ENCODE assay signal across 27 cellular contexts in genomic region chr14:90424075-90424474, GRCh38.
"Had no signal": no experiment of that assay in that cellular context is flagged by ENCODE, and none has a peak within 500 bp of the region (broad histone marks: within the 10 kb centered on the region; RNA-seq: fewer than 3 reads in every experiment).

No MANE protein-coding gene starts in this region.

- ATAC-seq: gastrocnemius medialis; left cardiac atrium; left lung; naive thymus-derived CD4-positive, alpha-beta T cell; sciatic nerve; stimulated activated naive CD8-positive, alpha-beta T cell treated with anti-CD3 and anti-CD28 coated beads, Interleukin-15, amount 100 ng/mL, for 72 hours had no signal

- H3K4me3 Mint-ChIP-seq: naive thymus-derived CD4-positive, alpha-beta T cell; nephron; neural progenitor cell; stimulated activated naive CD8-positive, alpha-beta T cell treated with anti-CD3 and anti-CD28 coated beads, Interleukin-15, amount 100 ng/mL, for 72 hours had no signal

- H3K36me3 ChIP-seq: gastrocnemius medialis, left lung, neural progenitor cell, prostate gland, right atrium auricular region, suprapubic skin, transverse colon, vagina had no signal

- H3K9me3 Mint-ChIP-seq: nephron; stimulated activated naive CD8-positive, alpha-beta T cell treated with anti-CD3 and anti-CD28 coated beads, Interleukin-15, amount 100 ng/mL, for 72 hours had no signal

- H2AFZ ChIP-seq: hepatocyte had no signal

- H3K9me3 ChIP-seq: gastrocnemius medialis, left lung, prostate gland, right atrium auricular region, suprapubic skin, transverse colon, vagina had no signal

- H3K4me3 ChIP-seq: dorsolateral prefrontal cortex, gastrocnemius medialis, hepatocyte, left lung, neural progenitor cell, prostate gland, right atrium auricular region, smooth muscle cell, suprapubic skin, transverse colon, vagina had no signal

- H3K4me1 Mint-ChIP-seq: naive thymus-derived CD4-positive, alpha-beta T cell; stimulated activated naive CD8-positive, alpha-beta T cell treated with anti-CD3 and anti-CD28 coated beads, Interleukin-15, amount 100 ng/mL, for 72 hours had no signal

- H3K4me2 ChIP-seq: hepatocyte, neural progenitor cell, smooth muscle cell had no signal

- H3K27me3 ChIP-seq: dorsolateral prefrontal cortex, gastrocnemius medialis, hepatocyte, left lung, neural progenitor cell, right atrium auricular region, suprapubic skin, transverse colon, vagina had no signal

- DNase-seq: effector CD4-positive, alpha-beta T cell; foreskin fibroblast; gastrocnemius medialis; left cardiac atrium; left lung; mesenchymal stem cell; midbrain; naive thymus-derived CD4-positive, alpha-beta T cell; nucleus accumbens; stimulated activated CD4-positive, alpha-beta T cell treated with anti-CD3 and anti-CD28 coated beads, Interleukin-12 subunit alpha, Interleukin-12 subunit beta, amount 100 ng/mL, for 4 hours; stimulated activated CD4-positive, alpha-beta T cell treated with anti-CD3 and anti-CD28 coated beads, Interleukin-1b, Interleukin-23, amount 100 ng/mL, for 48 hours; stimulated activated CD4-positive, alpha-beta T cell treated with anti-CD3 and anti-CD28 coated beads, Interleukin-4, amount 100 ng/mL, for 1 hour; stimulated activated CD8-positive, alpha-beta memory T cell treated with anti-CD3 and anti-CD28 coated beads, Interleukin-4, amount 100 ng/mL, for 48 hours; stimulated activated naive CD4-positive, alpha-beta T cell; stimulated activated naive CD8-positive, alpha-beta T cell treated with anti-CD3 and anti-CD28 coated beads, Interleukin-15, amount 100 ng/mL, for 72 hours; transverse colon had no signal

- H3K27me3 Mint-ChIP-seq: stimulated activated naive CD8-positive, alpha-beta T cell treated with anti-CD3 and anti-CD28 coated beads, Interleukin-15, amount 100 ng/mL, for 72 hours had no signal

- H3K9ac ChIP-seq: neural progenitor cell had no signal

- H3K27ac Mint-ChIP-seq: stimulated activated naive CD8-positive, alpha-beta T cell treated with anti-CD3 and anti-CD28 coated beads, Interleukin-15, amount 100 ng/mL, for 72 hours had no signal

- H3K36me3 Mint-ChIP-seq: naive thymus-derived CD4-positive, alpha-beta T cell; neural progenitor cell had no signal

- H3K79me2 ChIP-seq: hepatocyte had no signal

- H3K4me1 ChIP-seq: neural progenitor cell, prostate gland had no signal

- H3K27ac ChIP-seq: epithelial cell of prostate, gastrocnemius medialis, left lung, neural progenitor cell, prostate gland, right atrium auricular region, suprapubic skin, transverse colon, vagina had no signal
